ENCODE assay signal across 5 cellular contexts in genomic region chr1:231022543-231022942, GRCh38. TPM values are rescaled to one million over a fixed set of nuclear protein-coding genes. Genes with fewer than 3 reads are reported as not detected.
A peak's percentile ranks its signal among the peaks of the same experiment; 100 is the strongest.
DNase-seq lines count a peak whose midpoint lies in the region; ATAC-seq, FAIRE-seq and TF ChIP-seq lines count a peak whose summit lies in the region.
"Not testable (repeated sequence)": the region's sequence is repeated elsewhere in the genome, so short reads cannot be mapped to it uniquely, and the experiment has no call there.

No MANE protein-coding gene starts in this region.

- H3K27me3 Mint-ChIP-seq in MCF 10A (ENCODE audit: insufficient read depth, unreplicated experiment); endodermal cell (ENCODE audit: insufficient read depth): not testable (repeated sequence)

- TF ChIP-seq CTCF in MCF 10A (IDR thresholded peaks at IDR 0.05; ENCODE audit: unreplicated experiment); endodermal cell (conservative IDR thresholded peaks at IDR 0.05); left ventricle myocardium inferior (IDR thresholded peaks at IDR 0.05; ENCODE audit: borderline replicate concordance): not testable (repeated sequence)

- not testable (repeated sequence) for BruUV-seq in MCF 10A (replicated peaks; lab: Mats Ljungman, UMichigan)

- H3K36me3 ChIP-seq in endodermal cell (ENCODE audit: control insufficient read depth, insufficient read depth, low read length) = peaks cover 47% of the 10 kb centered on the region
- not testable (repeated sequence) for H3K36me3 ChIP-seq in left ventricle myocardium inferior

- peaks cover 11% of the 10 kb centered on the region for H3K4me1 Mint-ChIP-seq in MCF 10A (ENCODE audit: insufficient read depth, unreplicated experiment)
- peaks cover 26% of the 10 kb centered on the region for H3K4me1 Mint-ChIP-seq in endodermal cell
- not testable (repeated sequence) for H3K4me1 Mint-ChIP-seq in stimulated activated effector memory CD8-positive, alpha-beta T cell treated with anti-CD3 and anti-CD28 coated beads, Interleukin-12 subunit alpha, Interleukin-12 subunit beta, amount 100 ng/mL, for 72 hours

- not testable (repeated sequence) for DNase-seq in HTR-8/SVneo (ENCODE audit: insufficient read length, low spot score); MCF 10A (ENCODE audit: unreplicated experiment); left ventricle myocardium inferior; stimulated activated effector memory CD8-positive, alpha-beta T cell treated with anti-CD3 and anti-CD28 coated beads, Interleukin-12 subunit alpha, Interleukin-12 subunit beta, amount 100 ng/mL, for 72 hours (ENCODE audit: low spot score in 2 of 2)
- peak; percentile 19 for DNase-seq in endodermal cell

- not testable (repeated sequence) for ATAC-seq in stimulated activated effector memory CD8-positive, alpha-beta T cell treated with anti-CD3 and anti-CD28 coated beads, Interleukin-12 subunit alpha, Interleukin-12 subunit beta, amount 100 ng/mL, for 72 hours

- CTCF ChIA-PET in MCF 10A (lab: Yijun Ruan, JAX) = interaction anchor here (0.6 to 1.0 kb wide), 2 partner anchors 8 to 198 kb away, joined by 3 to 5 read pairs; no protein-coding TSS in a partner anchor

- not testable (repeated sequence) for H3K27me3 ChIP-seq in endodermal cell (ENCODE audit: control insufficient read depth, insufficient read depth, low read length, poor library complexity, severe bottlenecking); left ventricle myocardium inferior (ENCODE audit: low read depth)

- WGBS in endodermal cell (ENCODE audit: insufficient coverage in 1 of 2, insufficient read length in 1 of 2), 2 experiments = 95 to 100% methylated on average over 4 to 7 of the region's 7 CpGs

- H3K4me3 Mint-ChIP-seq in MCF 10A (ENCODE audit: unreplicated experiment); endodermal cell; stimulated activated effector memory CD8-positive, alpha-beta T cell treated with anti-CD3 and anti-CD28 coated beads, Interleukin-12 subunit alpha, Interleukin-12 subunit beta, amount 100 ng/mL, for 72 hours: not testable (repeated sequence)

- POLR2A ChIA-PET in MCF 10A (lab: Yijun Ruan, JAX) = not testable (repeated sequence)

- not testable (repeated sequence) for H3K27ac ChIP-seq in endodermal cell (ENCODE audit: low read depth, low read length)
- peak overlapping the region; percentile 87 for H3K27ac ChIP-seq in left ventricle myocardium inferior (replicated peaks)

- H3K36me3 Mint-ChIP-seq in MCF 10A (ENCODE audit: insufficient read depth, unreplicated experiment) (peaks cover 14% of the 10 kb centered on the region), endodermal cell (ENCODE audit: low read depth) (peaks cover 61% of the 10 kb centered on the region)
- H3K36me3 Mint-ChIP-seq in stimulated activated effector memory CD8-positive, alpha-beta T cell treated with anti-CD3 and anti-CD28 coated beads, Interleukin-12 subunit alpha, Interleukin-12 subunit beta, amount 100 ng/mL, for 72 hours = not testable (repeated sequence)

- intact Hi-C loops in MCF 10A (cut with micrococcal nuclease); left ventricle myocardium inferior (cut with micrococcal nuclease): not testable (repeated sequence)

- not testable (repeated sequence) for H3K9ac ChIP-seq in endodermal cell (ENCODE audit: extremely low read depth, low read length, poor library complexity, severe bottlenecking)

- FAIRE-seq in HTR-8/SVneo (lab: Jason Lieb, UNC) = peak; percentile 26

- H3K4me3 ChIP-seq in endodermal cell (ENCODE audit: low read length); left ventricle myocardium inferior: not testable (repeated sequence)

- not testable (repeated sequence) for H3K4me1 ChIP-seq in endodermal cell (ENCODE audit: control insufficient read depth, insufficient read depth, low read length)
- peaks cover 21% of the 10 kb centered on the region for H3K4me1 ChIP-seq in left ventricle myocardium inferior

- peak overlapping the region; percentile 7 for H3K27ac Mint-ChIP-seq in MCF 10A (ENCODE audit: low read depth, unreplicated experiment)
- H3K27ac Mint-ChIP-seq in endodermal cell = not testable (repeated sequence)
- peak overlapping the region; percentile 75 for H3K27ac Mint-ChIP-seq in stimulated activated effector memory CD8-positive, alpha-beta T cell treated with anti-CD3 and anti-CD28 coated beads, Interleukin-12 subunit alpha, Interleukin-12 subunit beta, amount 100 ng/mL, for 72 hours

- H3K9me3 Mint-ChIP-seq in MCF 10A (ENCODE audit: unreplicated experiment); endodermal cell; stimulated activated effector memory CD8-positive, alpha-beta T cell treated with anti-CD3 and anti-CD28 coated beads, Interleukin-12 subunit alpha, Interleukin-12 subunit beta, amount 100 ng/mL, for 72 hours: not testable (repeated sequence)

- H3K9me3 ChIP-seq in endodermal cell (ENCODE audit: control insufficient read depth, low read length); left ventricle myocardium inferior (replicated peaks): not testable (repeated sequence)

RNA-seq across cellular contexts. Expression of gene FAM89A, which starts 17.5 kb away (rescaled TPM):
- 25.2 and 29.2 TPM in 2 replicates for total RNA-seq in MCF 10A (2022)
- 10 to 100 TPM; 55.9 to 57.7 TPM for total RNA-seq in endodermal cell
- 20.4 TPM for polyA plus RNA-seq in endodermal cell (2013, experiment 1 of 2)
- polyA plus RNA-seq in endodermal cell (2013, experiment 2 of 2) = 20.4 TPM
- total RNA-seq in left ventricle myocardium inferior = 6.5 TPM

RNA-seq across cellular contexts. Expression of gene ARV1, which starts 43.6 kb away (rescaled TPM):
- total RNA-seq in MCF 10A (2022) (41.8 and 51.8 TPM in 2 replicates), endodermal cell (10 to 100 TPM in 1 of 2 donors, 1 to 10 TPM in 1; 8.4 to 12.5 TPM), left ventricle myocardium inferior (19.3 TPM)
- 24.5 TPM for polyA plus RNA-seq in endodermal cell (2013, experiment 1 of 2)
- 21.3 TPM for polyA plus RNA-seq in endodermal cell (2013, experiment 2 of 2)

RNA-seq across cellular contexts. Expression of gene TTC13, which starts 43.9 kb away (rescaled TPM):
- total RNA-seq in MCF 10A (2022) (29.9 and 35.2 TPM in 2 replicates), endodermal cell (10 to 100 TPM; 12.4 to 14.5 TPM), left ventricle myocardium inferior (6.7 TPM)
- 18.5 TPM for polyA plus RNA-seq in endodermal cell (2013, experiment 1 of 2)
- 19.7 TPM for polyA plus RNA-seq in endodermal cell (2013, experiment 2 of 2)
